In genomic region chr7:133082390-133082766, GRCh38 we compare ENCODE assay signal across 8 cellular contexts. TPM values are rescaled to one million over a fixed set of nuclear protein-coding genes. Genes with fewer than 3 reads are reported as not detected.
DNase-seq lines count a peak whose midpoint lies in the region; ATAC-seq and TF ChIP-seq lines count a peak whose summit lies in the region.

No MANE protein-coding gene starts in this region.

- H3K4me3 ChIP-seq in PC-9 (no peak overlapping the region), esophagus squamous epithelium (peak overlapping the region in 3 of 4 donors; percentile 89 to 96 (median 93)), stomach (peak overlapping the region; percentile 80 to 88 (median 87))

- CTCF ChIA-PET in activated CD4-positive, alpha-beta T cell treated with anti-CD3 and anti-CD28 coated beads for 36 hours (lab: Charles Lee): interaction anchor here (1.0 kb wide), 1 partner anchor 9 kb away, joined by 3 read pairs; no protein-coding TSS in a partner anchor
- CTCF ChIA-PET in PC-9 (lab: Charles Lee): interaction anchor here (0.6 kb wide), 1 partner anchor 169 kb away, joined by 3 read pairs; no protein-coding TSS in a partner anchor

- peaks cover 22% of the 10 kb centered on the region for H3K4me1 Mint-ChIP-seq in activated CD4-positive, alpha-beta T cell treated with anti-CD3 and anti-CD28 coated beads for 36 hours

- H3K9me3 Mint-ChIP-seq in activated CD4-positive, alpha-beta T cell treated with anti-CD3 and anti-CD28 coated beads for 36 hours (ENCODE audit: low read depth): no peaks in the 10 kb centered on the region

- no peak for TF ChIP-seq CTCF in PC-9 (conservative IDR thresholded peaks at IDR 0.05)
- TF ChIP-seq CTCF in esophagus squamous epithelium (IDR thresholded peaks at IDR 0.05): no peak
- TF ChIP-seq CTCF in stomach (IDR thresholded peaks at IDR 0.05): no peak

- BruUV-seq in PC-9 (replicated peaks; lab: Mats Ljungman, UMichigan): no TSS peak

- H3K4me1 ChIP-seq in PC-9 (replicated peaks; ENCODE audit: insufficient read depth): peaks cover 9% of the 10 kb centered on the region; the same call in 1 of the 2 replicates
- peaks cover 5 to 29% (median 15%) of the 10 kb centered on the region in 3 donors for H3K4me1 ChIP-seq in esophagus squamous epithelium
- peaks cover 9 to 36% (median 19%) of the 10 kb centered on the region in 4 donors for H3K4me1 ChIP-seq in stomach

- 79 to 89% methylated on average over 3 of the region's 3 CpGs for WGBS in esophagus squamous epithelium, 2 donors
- 68 to 82% (median 76%) methylated on average over 3 of the region's 3 CpGs for WGBS in stomach, 5 donors

- intact Hi-C loops in activated CD4-positive, alpha-beta T cell treated with anti-CD3 and anti-CD28 coated beads for 36 hours (cut with DNase I, micrococcal nuclease): loop anchor here (1.0 to 5.0 kb wide), 9 partner anchors 170 to 1375 kb away; partner anchors contain the start of genes AKR1B1 (in 1 of the 2), LRGUK (in 1 of the 2) and SLC35B4 (in 1 of the 2)
- intact Hi-C loops in PC-9 (cut with micrococcal nuclease; ENCODE audit: unreplicated experiment): loop anchor here (2.0 to 10.0 kb wide), 2 partner anchors 172 to 1234 kb away; partner anchors contain the start of genes EXOC4 and SLC35B4
- intact Hi-C loops in esophagus squamous epithelium (cut with DNase I): no loop called here
- intact Hi-C loops in stomach (cut with DNase I; ENCODE audit: low total_unique reads): no loop called here

- DNase-seq in activated CD4-positive, alpha-beta T cell treated with anti-CD3 and anti-CD28 coated beads for 36 hours: no peak
- DNase-seq in activated CD4-positive, alpha-beta T cell treated with anti-CD3 and anti-CD28 coated beads for 48 hours: no peak
- DNase-seq in PC-9 (no peak), esophagus squamous epithelium (lab: John Stamatoyannopoulos, UW) (no peak), stomach (no peak), NCI-H1105 treated with DMSO at 0.1 percent for 48 hours (lab: John Stamatoyannopoulos, UW) (no peak)

- peaks cover 44% of the 10 kb centered on the region for H3K79me2 ChIP-seq in PC-9 (ENCODE audit: low read depth)

- H3K36me3 Mint-ChIP-seq in activated CD4-positive, alpha-beta T cell treated with anti-CD3 and anti-CD28 coated beads for 36 hours (ENCODE audit: low read depth): peaks cover 6% of the 10 kb centered on the region

- no peak for ATAC-seq in activated CD4-positive, alpha-beta T cell treated with anti-CD3 and anti-CD28 coated beads for 36 hours
- ATAC-seq in GM18520 (IDR thresholded peaks at IDR 0.05; ENCODE audit: unreplicated experiment) (no peak), HG03571 (IDR thresholded peaks at IDR 0.05; ENCODE audit: unreplicated experiment) (no peak)

- no peak for TF ChIP-seq EP300 in stomach (IDR thresholded peaks at IDR 0.05)

- H2AFZ ChIP-seq in PC-9: peak overlapping the region; percentile 55; the same call in 1 of the 2 replicates

- no peaks in the 10 kb centered on the region; the same call in 1 of the 2 replicates for H3K9me3 ChIP-seq in PC-9 (ENCODE audit: insufficient read depth, low read depth)
- H3K9me3 ChIP-seq in esophagus squamous epithelium: no peaks in the 10 kb centered on the region
- no peaks in the 10 kb centered on the region for H3K9me3 ChIP-seq in stomach

- POLR2A ChIA-PET in activated CD4-positive, alpha-beta T cell treated with anti-CD3 and anti-CD28 coated beads for 36 hours (lab: Charles Lee): interaction anchor here (0.5 to 1.1 kb wide), 2 partner anchors 178 to 1234 kb away, joined by 4 to 6 read pairs; partner anchors contain the start of gene SLC35B4
- POLR2A ChIA-PET in PC-9 (lab: Charles Lee; ENCODE audit: unreplicated experiment): interaction anchor here (0.5 to 0.8 kb wide), 4 partner anchors 71 to 922 kb away, joined by 3 to 15 read pairs (median 4); no protein-coding TSS in a partner anchor

- peak overlapping the region; percentile 89 for H3K27ac Mint-ChIP-seq in activated CD4-positive, alpha-beta T cell treated with anti-CD3 and anti-CD28 coated beads for 36 hours

- no peaks in the 10 kb centered on the region for H3K27me3 Mint-ChIP-seq in activated CD4-positive, alpha-beta T cell treated with anti-CD3 and anti-CD28 coated beads for 36 hours

- H3K4me3 Mint-ChIP-seq in activated CD4-positive, alpha-beta T cell treated with anti-CD3 and anti-CD28 coated beads for 36 hours: peak overlapping the region; percentile 97

- TF ChIP-seq POLR2A in esophagus squamous epithelium (IDR thresholded peaks at IDR 0.05): no peak
- no peak for TF ChIP-seq POLR2A in stomach (IDR thresholded peaks at IDR 0.05)

- peaks cover 18% of the 10 kb centered on the region for H3K27me3 ChIP-seq in PC-9 (ENCODE audit: insufficient read depth, low read depth)
- no peaks in the 10 kb centered on the region for H3K27me3 ChIP-seq in esophagus squamous epithelium
- no peaks in the 10 kb centered on the region for H3K27me3 ChIP-seq in stomach

- H3K36me3 ChIP-seq in PC-9 (ENCODE audit: low read depth): no peaks in the 10 kb centered on the region; the same call in 1 of the 2 replicates
- H3K36me3 ChIP-seq in esophagus squamous epithelium: no peaks in the 10 kb centered on the region
- peaks cover 0 to 5% (median 0%) of the 10 kb centered on the region in 4 donors for H3K36me3 ChIP-seq in stomach

- no peak overlapping the region for H3K27ac ChIP-seq in PC-9
- peak overlapping the region in 2 of 4 donors; percentile 87 to 91 for H3K27ac ChIP-seq in esophagus squamous epithelium
- peak overlapping the region in 2 of 5 donors; percentile 84 to 89 for H3K27ac ChIP-seq in stomach

- H3K4me2 ChIP-seq in PC-9: peak overlapping the region; percentile 52

- H3F3A ChIP-seq in PC-9 (ENCODE audit: insufficient read depth, low read depth): no peaks in the 10 kb centered on the region

- peaks cover 8% of the 10 kb centered on the region for H4K20me1 ChIP-seq in PC-9 (ENCODE audit: insufficient read depth)

- H3K9me2 ChIP-seq in PC-9 (ENCODE audit: insufficient read depth): no peaks in the 10 kb centered on the region

RNA-seq across cellular contexts. Expression of gene CHCHD3, which starts 0.5 kb away (rescaled TPM):
- 10 to 100 TPM; 63.0 to 71.9 TPM for total RNA-seq in activated CD4-positive, alpha-beta T cell treated with anti-CD3 and anti-CD28 coated beads for 36 hours
- total RNA-seq in PC-9 (2021) (77.7 and 100 TPM in 2 replicates), esophagus squamous epithelium (10 to 100 TPM; 36.8 to 55.0 (median 40.9) TPM), stomach (10 to 100 TPM in 4 of 5 donors, 1 to 10 TPM in 1; 5.8 to 90.9 (median 40.2) TPM)
- polyA plus RNA-seq in stomach: 10 to 100 TPM; 23.0 to 40.3 (median 39.6) TPM

Comparison
In these comparisons a context has a peak if more than half of its experiments do, and no peak if none do; other contexts are left out.
1. intact Hi-C loops: an anchor here in activated CD4-positive, alpha-beta T cell treated with anti-CD3 and anti-CD28 coated beads for 36 hours (1.0 to 5.0 kb wide) and PC-9 (2.0 to 10.0 kb wide); none called in esophagus squamous epithelium and stomach.